11 cellular contexts compared by ENCODE assay signal in the genomic region with DNA sequence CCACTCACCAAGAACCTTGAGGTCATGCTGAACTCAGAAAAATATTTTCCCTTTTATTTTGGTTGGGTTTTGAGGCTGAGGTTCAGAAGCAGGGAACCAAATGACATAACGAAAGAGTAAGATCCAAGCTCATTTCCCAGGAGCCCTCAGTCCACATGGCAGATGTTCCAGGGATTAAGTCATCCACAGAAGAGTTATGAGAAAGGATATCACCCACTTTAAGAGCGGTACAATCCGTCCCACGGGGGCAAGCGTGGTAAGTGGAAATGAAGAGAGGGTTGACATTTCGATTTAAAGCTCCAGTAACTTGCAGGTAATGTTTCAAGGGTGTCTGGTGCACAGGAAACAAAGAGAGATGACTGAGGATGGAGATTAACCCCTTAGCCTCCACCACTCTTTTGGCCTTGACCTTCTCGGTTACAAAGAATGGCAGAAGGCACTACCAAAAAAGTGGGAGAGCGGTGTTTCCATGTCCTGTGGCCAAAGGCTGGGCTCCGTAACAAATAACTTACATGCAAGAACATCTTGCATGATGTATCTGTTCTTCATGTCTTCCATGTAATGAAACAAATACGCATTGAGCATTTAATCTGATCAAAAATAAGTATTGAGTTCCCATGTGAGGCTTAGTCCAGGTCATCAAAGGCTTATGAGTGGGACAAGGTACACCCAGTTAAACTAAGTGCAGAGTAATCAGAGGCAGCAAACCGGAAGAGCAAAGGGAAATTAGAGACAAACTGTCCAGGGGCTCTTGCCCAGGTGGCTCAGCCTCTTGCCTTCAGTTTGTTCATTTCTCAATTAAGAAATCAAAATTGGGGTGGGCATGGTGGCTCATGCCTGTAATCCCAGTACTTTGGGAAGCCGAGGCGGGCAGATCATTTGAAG.
DNase-seq lines count a peak whose midpoint lies in the region; ATAC-seq, FAIRE-seq and TF ChIP-seq lines count a peak whose summit lies in the region.
"Had no signal": no experiment of that assay in that cellular context is flagged by ENCODE, and none has a peak within 500 bp of the region (broad histone marks: within the 10 kb centered on the region; RNA-seq: fewer than 3 reads in every experiment).

No MANE protein-coding gene starts in this region.

- no peak overlapping the region for H3K27ac ChIP-seq in HepG2 (ENCODE audit: extremely low read length, insufficient read depth, low read length)
- H3K27ac ChIP-seq in right lobe of liver = no peak overlapping the region
- H3K27ac ChIP-seq in aorta (ENCODE audit: low read depth in 1 of 2, low read length in 2 of 2) = peak overlapping the region; percentile 7 to 50
- no peak overlapping the region for H3K27ac ChIP-seq in GM23338 (ENCODE audit: low read depth)

- ATAC-seq in HepG2 (no peak), right lobe of liver (no peak), aorta (ENCODE audit: low FRiP score) (peak; percentile 67), GM23338 (no peak)

- H3K9me3 ChIP-seq in HepG2 (ENCODE audit: low read length) (no peaks in the 10 kb centered on the region), right lobe of liver (no peaks in the 10 kb centered on the region), aorta (ENCODE audit: control insufficient read depth, low read length) (no peaks in the 10 kb centered on the region)

- no peak for DNase-seq in HepG2 (ENCODE audit: low spot score)
- DNase-seq in right lobe of liver = no peak
- DNase-seq in endothelial cell (ENCODE audit: low spot score) = no peak
- DNase-seq in myocyte (ENCODE audit: low read depth) = peak; percentile 75
- DNase-seq in aorta = peak in 1 of 2 donors; percentile 57
- DNase-seq in GM23338 (ENCODE audit: low spot score) = no peak
- no peak for DNase-seq in stimulated activated CD4-positive, alpha-beta T cell treated with anti-CD3 and anti-CD28 coated beads, Interleukin-1b, Interleukin-23, amount 100 ng/mL, for 48 hours
- DNase-seq in T1000 (lab: John Stamatoyannopoulos, UW) = no peak
- DNase-seq: NCI-H2029 treated with DMSO at 0.1 percent for 48 hours had no signal

- H3K4me2 ChIP-seq in HepG2 (ENCODE audit: low read depth, low read length) (no peak overlapping the region), GM23338 (no peak overlapping the region)

- WGBS in HepG2 (ENCODE audit: low lambda C conversion rate) = 95% methylated on average over 13 of the region's 13 CpGs
- 79% methylated on average over 13 of the region's 13 CpGs for WGBS in right lobe of liver (ENCODE audit: insufficient coverage, low coverage, low lambda C conversion rate, missing lambda C conversion rate)
- 54 to 56% methylated on average over 13 of the region's 13 CpGs for WGBS in aorta, 2 donors

- H3K27ac Mint-ChIP-seq in endothelial cell (ENCODE audit: unreplicated experiment) (no peak overlapping the region), GM23338 (no peak overlapping the region)
- H3K27ac Mint-ChIP-seq: activated T-helper 1 cell treated with anti-CD3 and anti-CD28 coated beads, Interleukin-12 subunit alpha, Interleukin-12 subunit beta, Interleukin-2, Interleukin-4 antibody, amounts not matched to agents 30 ng/mL and 10 ng/mL and 1 ng/mL, durations not matched to agents 14 hours and 24 hours and 36 hours had no signal

- H3K9me2 ChIP-seq in GM23338 (ENCODE audit: insufficient read depth) = no peaks in the 10 kb centered on the region

- no peaks in the 10 kb centered on the region for H3K36me3 ChIP-seq in HepG2 (replicated peaks in 1 of 2; ENCODE audit: control insufficient read depth in 1 of 2, insufficient read depth in 2 of 2, low read length in 2 of 2)
- no peaks in the 10 kb centered on the region for H3K36me3 ChIP-seq in right lobe of liver
- H3K36me3 ChIP-seq in aorta (ENCODE audit: control insufficient read depth in 1 of 2, insufficient read depth in 2 of 2, low read length in 1 of 2) = no peaks in the 10 kb centered on the region
- H3K36me3 ChIP-seq in GM23338 (ENCODE audit: insufficient read depth) = no peaks in the 10 kb centered on the region

- TF ChIP-seq RAD21 in HepG2 (CRISPR knock-in tag; IDR thresholded peaks at IDR 0.05) = no peak

- H3K9ac ChIP-seq in HepG2 (ENCODE audit: insufficient read depth, low read depth, low read length) = no peak overlapping the region

- H3K9me3 Mint-ChIP-seq in endothelial cell (ENCODE audit: unreplicated experiment) (no peaks in the 10 kb centered on the region), GM23338 (no peaks in the 10 kb centered on the region)
- H3K9me3 Mint-ChIP-seq: activated T-helper 1 cell treated with anti-CD3 and anti-CD28 coated beads, Interleukin-12 subunit alpha, Interleukin-12 subunit beta, Interleukin-2, Interleukin-4 antibody, amounts not matched to agents 30 ng/mL and 10 ng/mL and 1 ng/mL, durations not matched to agents 14 hours and 24 hours and 36 hours had no signal

- H4K20me1 ChIP-seq in HepG2 (ENCODE audit: insufficient read depth, low read length) (no peaks in the 10 kb centered on the region), GM23338 (replicated peaks; ENCODE audit: insufficient read depth) (no peaks in the 10 kb centered on the region)

- no peak for TF ChIP-seq CTCF in HepG2 (CRISPR knock-in tag; IDR thresholded peaks at IDR 0.05)
- no peak for TF ChIP-seq CTCF in right lobe of liver (IDR thresholded peaks at IDR 0.05)
- TF ChIP-seq CTCF in endothelial cell (IDR thresholded peaks at IDR 0.05; ENCODE audit: unreplicated experiment) = no peak
- TF ChIP-seq CTCF in GM23338 (conservative IDR thresholded peaks at IDR 0.05; ENCODE audit: low read depth in 2 of 2) = no peak

- H3K4me1 ChIP-seq in HepG2 (ENCODE audit: insufficient read depth, low read length) = peaks cover 81% of the 10 kb centered on the region
- peaks cover 0 to 9% (median 2%) of the 10 kb centered on the region in 4 donors for H3K4me1 ChIP-seq in right lobe of liver
- H3K4me1 ChIP-seq in aorta (ENCODE audit: control insufficient read depth in 1 of 2, insufficient read depth in 2 of 2, low read length in 2 of 2) = no peaks in the 10 kb centered on the region
- no peaks in the 10 kb centered on the region for H3K4me1 ChIP-seq in GM23338 (ENCODE audit: insufficient read depth)

- H3K4me1 Mint-ChIP-seq in endothelial cell (ENCODE audit: unreplicated experiment) (no peaks in the 10 kb centered on the region), GM23338 (no peaks in the 10 kb centered on the region)

- TF ChIP-seq POLR2A in HepG2 (IDR thresholded peaks at IDR 0.05; ENCODE audit: insufficient read depth in 1 of 2, low read depth in 2 of 2, low read length in 2 of 2) = no peak
- no peak for TF ChIP-seq POLR2A in right lobe of liver (IDR thresholded peaks at IDR 0.05)

- H3K27me3 Mint-ChIP-seq in endothelial cell (ENCODE audit: unreplicated experiment) (peaks cover 9% of the 10 kb centered on the region), GM23338 (ENCODE audit: insufficient read depth, low read depth, poor library complexity) (no peaks in the 10 kb centered on the region)

- H3K27me3 ChIP-seq in HepG2 (ENCODE audit: control insufficient read depth in 1 of 2, insufficient read depth in 2 of 2, low read length in 2 of 2) (no peaks in the 10 kb centered on the region), right lobe of liver (no peaks in the 10 kb centered on the region), aorta (ENCODE audit: control insufficient read depth in 1 of 2, insufficient read depth in 2 of 2, low read length in 1 of 2) (no peaks in the 10 kb centered on the region), GM23338 (ENCODE audit: insufficient read depth) (no peaks in the 10 kb centered on the region)

- FAIRE-seq in HepG2 (lab: Jason Lieb, UNC) = no peak
- FAIRE-seq: HTR-8/SVneo had no signal

- H3K79me2 ChIP-seq in HepG2 (ENCODE audit: insufficient read depth, low read length) (no peaks in the 10 kb centered on the region), GM23338 (replicated peaks; ENCODE audit: insufficient read depth) (no peaks in the 10 kb centered on the region)

- BruUV-seq in HepG2 (replicated peaks; lab: Mats Ljungman, UMichigan) = no TSS peak

- peak overlapping the region; percentile 51 for H3K4me3 Mint-ChIP-seq in endothelial cell (ENCODE audit: unreplicated experiment)
- no peak overlapping the region for H3K4me3 Mint-ChIP-seq in GM23338
- H3K4me3 Mint-ChIP-seq: activated T-helper 1 cell treated with anti-CD3 and anti-CD28 coated beads, Interleukin-12 subunit alpha, Interleukin-12 subunit beta, Interleukin-2, Interleukin-4 antibody, amounts not matched to agents 30 ng/mL and 10 ng/mL and 1 ng/mL, durations not matched to agents 14 hours and 24 hours and 36 hours had no signal

- CTCF ChIA-PET in HepG2 (lab: Yijun Ruan, JAX; ENCODE audit: low intra/inter-chr PET ratio, low total read pairs) = no interaction called here

- no peak for TF ChIP-seq EP300 in HepG2 (IDR thresholded peaks at IDR 0.05; ENCODE audit: low read depth in 2 of 2, low read length in 2 of 2)
- TF ChIP-seq EP300 in HepG2 (CRISPR knock-in tag; IDR thresholded peaks at IDR 0.05; ENCODE audit: borderline replicate concordance) = no peak

- intact Hi-C loops in HepG2 (cut with micrococcal nuclease; ENCODE audit: unreplicated experiment) = no loop called here
- intact Hi-C loops in right lobe of liver (cut with DNase I) = loop anchor here in 1 of 2 donors (10.0 kb wide), 1 partner anchor 58 kb away; no protein-coding TSS in a partner anchor
- intact Hi-C loops in aorta (cut with DNase I) = no loop called here

- peaks cover 13% of the 10 kb centered on the region for H3K36me3 Mint-ChIP-seq in endothelial cell (ENCODE audit: low read depth, unreplicated experiment)
- no peaks in the 10 kb centered on the region for H3K36me3 Mint-ChIP-seq in GM23338 (ENCODE audit: low read depth)

- H3K4me3 ChIP-seq in HepG2 (replicated peaks in 1 of 3; ENCODE audit: insufficient read depth in 1 of 3, low read depth in 2 of 3, low read length in 3 of 3) (no peak overlapping the region), right lobe of liver (no peak overlapping the region), aorta (ENCODE audit: low read length in 2 of 2) (no peak overlapping the region), GM23338 (no peak overlapping the region)

- no peak overlapping the region for H2AFZ ChIP-seq in HepG2 (ENCODE audit: low read length)
- H2AFZ ChIP-seq in GM23338 = no peak overlapping the region

- POLR2A ChIA-PET in HepG2 (lab: Yijun Ruan, JAX) = no interaction called here

- H3F3A ChIP-seq in GM23338 (replicated peaks; ENCODE audit: low read depth) = no peaks in the 10 kb centered on the region

- in situ Hi-C loops in HepG2 (cut with HindIII; ENCODE audit: extremely low pct_ligation_motif_present, low pct_unique_long_range_greater_than_20kb) = no loop called here

TF ChIP-seq in HepG2, 621 proteins besides CTCF, POLR2A, EP300 and RAD21 (continues in another document):
- TF ChIP-seq ZNF558 (CRISPR knock-in tag; IDR thresholded peaks at IDR 0.05; ENCODE audit: borderline replicate concordance) = 0 out of 2 replicates have a peak, but pooled peaks have one; percentile 47
- no peak for TF ChIP-seq CCAR2 (optimal IDR thresholded peaks at IDR 0.05; ENCODE audit: low read depth, low read length)
- TF ChIP-seq POGZ (CRISPR knock-in tag; IDR thresholded peaks at IDR 0.05) = no peak

TF ChIP-seq in GM23338, 12 proteins besides CTCF, POLR2A, EP300 and RAD21 (continues in another document):
- TF ChIP-seq EZH2 (IDR thresholded peaks at IDR 0.05; ENCODE audit: low read depth, unreplicated experiment) (no peak), NANOG (IDR thresholded peaks at IDR 0.05; ENCODE audit: borderline replicate concordance) (no peak), JUNB (IDR thresholded peaks at IDR 0.05; ENCODE audit: unreplicated experiment) (no peak)

Comparison
In these comparisons a context has a peak if more than half of its experiments do, and no peak if none do; other contexts are left out.
1. H3K27ac ChIP-seq: peak in aorta (2 of 2); none in HepG2 (single experiment), right lobe of liver (0 of 3) and GM23338 (single experiment).